In genomic region chr22:41828516-41828915, GRCh38 we compare ENCODE assay signal across 13 cellular contexts. TPM values are rescaled to one million over a fixed set of nuclear protein-coding genes. Genes with fewer than 3 reads are reported as not detected.
DNase-seq lines count a peak whose midpoint lies in the region; ATAC-seq and TF ChIP-seq lines count a peak whose summit lies in the region.
"Had no signal": no experiment of that assay in that cellular context is flagged by ENCODE, and none has a peak within 500 bp of the region (broad histone marks: within the 10 kb centered on the region; RNA-seq: fewer than 3 reads in every experiment).

No MANE protein-coding gene starts in this region.

- ATAC-seq in activated T-helper 17 cell treated with anti-CD3 and anti-CD28 coated beads, Interleukin-2, amount 50 U/mL, for 72 hours (replicated peaks), result no peak
- no peak for ATAC-seq in naive thymus-derived CD8-positive, alpha-beta T cell
- ATAC-seq in left lobe of liver, result no peak
- no peak for ATAC-seq in HG02870 (IDR thresholded peaks at IDR 0.05; ENCODE audit: unreplicated experiment)

- no peaks in the 10 kb centered on the region for H3F3A ChIP-seq in Loucy (ENCODE audit: low read depth)

- peaks cover 20% of the 10 kb centered on the region for H3K79me2 ChIP-seq in Loucy (ENCODE audit: insufficient read depth, low read length)

- peak; percentile 68 for DNase-seq in COR-L47 (lab: John Stamatoyannopoulos, UW)
- DNase-seq in naive thymus-derived CD8-positive, alpha-beta T cell, result peak in 1 of 10 donors; percentile 18
- no peak for DNase-seq in NCI-H1436 treated with DMSO at 0.1 percent for 48 hours (lab: John Stamatoyannopoulos, UW)
- no peak for DNase-seq in left lobe of liver (ENCODE audit: low spot score)
- DNase-seq in A172 (ENCODE audit: low spot score), result no peak
- DNase-seq: activated CD8-positive, alpha-beta memory T cell treated with anti-CD3 and anti-CD28 coated beads, Interleukin-2, amount 50 U/mL, for 4 hours; DMS79; NCI-H524; stimulated activated CD4-positive, alpha-beta T cell treated with anti-CD3 and anti-CD28 coated beads, Interleukin-4, amount 100 ng/mL, for 4 hours; thyroid gland had no signal

- no peaks in the 10 kb centered on the region for H3K9me3 ChIP-seq in Loucy (ENCODE audit: insufficient read depth, low read depth, low read length)
- H3K9me3 ChIP-seq: thyroid gland had no signal

- H3K27me3 ChIP-seq in Loucy (ENCODE audit: insufficient read depth, low read length, poor library complexity, severe bottlenecking), result no peaks in the 10 kb centered on the region
- H3K27me3 ChIP-seq: thyroid gland had no signal

- peak overlapping the region; percentile 66 for H3K27ac Mint-ChIP-seq in activated T-helper 17 cell treated with anti-CD3 and anti-CD28 coated beads, Interleukin-2, amount 50 U/mL, for 72 hours
- H3K27ac Mint-ChIP-seq in naive thymus-derived CD8-positive, alpha-beta T cell, result peak overlapping the region in 9 of 10 donors; percentile 1 to 94 (median 28)

- peaks cover 17% of the 10 kb centered on the region; the same call in 1 of the 2 replicates for H3K36me3 ChIP-seq in Loucy (ENCODE audit: insufficient read depth, low read length)
- H3K36me3 ChIP-seq: thyroid gland had no signal

- peak overlapping the region; percentile 26 for H3K9ac ChIP-seq in Loucy (ENCODE audit: low read depth, low read length, poor library complexity, severe bottlenecking)

- H3K36me3 Mint-ChIP-seq in activated T-helper 17 cell treated with anti-CD3 and anti-CD28 coated beads, Interleukin-2, amount 50 U/mL, for 72 hours (ENCODE audit: low read depth), result peaks cover 24% of the 10 kb centered on the region
- peaks cover 0 to 14% (median 0%) of the 10 kb centered on the region in 3 donors for H3K36me3 Mint-ChIP-seq in naive thymus-derived CD8-positive, alpha-beta T cell

- no peaks in the 10 kb centered on the region for H3K9me2 ChIP-seq in Loucy (replicated peaks; ENCODE audit: low read depth, low read length)

- peaks cover 20% of the 10 kb centered on the region for H3K4me1 Mint-ChIP-seq in activated T-helper 17 cell treated with anti-CD3 and anti-CD28 coated beads, Interleukin-2, amount 50 U/mL, for 72 hours
- H3K4me1 Mint-ChIP-seq in naive thymus-derived CD8-positive, alpha-beta T cell, result peaks cover under 1 to 15% (median 12%) of the 10 kb centered on the region in 4 donors

- peak overlapping the region; percentile 4 for H3K4me3 Mint-ChIP-seq in activated T-helper 17 cell treated with anti-CD3 and anti-CD28 coated beads, Interleukin-2, amount 50 U/mL, for 72 hours
- H3K4me3 Mint-ChIP-seq in naive thymus-derived CD8-positive, alpha-beta T cell, result no peak overlapping the region

- H3K4me1 ChIP-seq in Loucy (ENCODE audit: insufficient read depth, low read length, poor library complexity, severe bottlenecking), result peaks cover 33% of the 10 kb centered on the region

- H3K4me3 ChIP-seq in Loucy (ENCODE audit: low read length, poor library complexity, severe bottlenecking), result no peak overlapping the region
- H3K4me3 ChIP-seq: thyroid gland had no signal

- POLR2A ChIA-PET in naive thymus-derived CD8-positive, alpha-beta T cell (lab: Charles Lee), result interaction anchor here (1.8 kb wide), 1 partner anchor 28 kb away, joined by 7 read pairs; the partner anchor contains the start of gene CCDC134

- TF ChIP-seq CTCF in Loucy (conservative IDR thresholded peaks at IDR 0.05; ENCODE audit: low read length), result no peak

- H2AFZ ChIP-seq in Loucy (ENCODE audit: low read length), result no peak overlapping the region

- no peaks in the 10 kb centered on the region for H3K27me3 Mint-ChIP-seq in activated T-helper 17 cell treated with anti-CD3 and anti-CD28 coated beads, Interleukin-2, amount 50 U/mL, for 72 hours
- H3K27me3 Mint-ChIP-seq in naive thymus-derived CD8-positive, alpha-beta T cell, result no peaks in the 10 kb centered on the region

- no peak overlapping the region for H3K4me2 ChIP-seq in Loucy (ENCODE audit: low read depth, low read length, poor library complexity, severe bottlenecking)

- H3K9me3 Mint-ChIP-seq in activated T-helper 17 cell treated with anti-CD3 and anti-CD28 coated beads, Interleukin-2, amount 50 U/mL, for 72 hours, result no peaks in the 10 kb centered on the region
- no peaks in the 10 kb centered on the region for H3K9me3 Mint-ChIP-seq in naive thymus-derived CD8-positive, alpha-beta T cell

- no peaks in the 10 kb centered on the region for H4K20me1 ChIP-seq in Loucy (ENCODE audit: insufficient read depth, low read length, poor library complexity, severe bottlenecking)

RNA-seq across cellular contexts. Expression of gene SREBF2, which starts 4.4 kb away (rescaled TPM):
- total RNA-seq in activated T-helper 17 cell treated with anti-CD3 and anti-CD28 coated beads, Interleukin-2, amount 50 U/mL, for 72 hours, result 100 to 1,000 TPM; 126 to 162 TPM
- 100 to 1,000 TPM; 106 TPM for total RNA-seq in naive thymus-derived CD8-positive, alpha-beta T cell
- 10 to 100 TPM; 16.3 to 21.9 (median 18.2) TPM for polyA plus RNA-seq in naive thymus-derived CD8-positive, alpha-beta T cell
- total RNA-seq in left lobe of liver, result 30.4 TPM
- total RNA-seq in A172 (2014; rRNA removed; shearing (Covaris generic)), result 15.8 and 17.7 TPM in 2 replicates

RNA-seq across cellular contexts. Expression of gene CCDC134, which starts 28.0 kb away (rescaled TPM):
- 10 to 100 TPM; 21.6 to 22.3 TPM for total RNA-seq in activated T-helper 17 cell treated with anti-CD3 and anti-CD28 coated beads, Interleukin-2, amount 50 U/mL, for 72 hours
- 10 to 100 TPM; 17.1 to 23.1 TPM for total RNA-seq in naive thymus-derived CD8-positive, alpha-beta T cell
- 1 to 10 TPM; 3.5 to 5.6 (median 3.8) TPM for polyA plus RNA-seq in naive thymus-derived CD8-positive, alpha-beta T cell
- 5.1 TPM for total RNA-seq in left lobe of liver
- total RNA-seq in A172 (2014; rRNA removed; shearing (Covaris generic)), result 5.7 and 6.2 TPM in 2 replicates
